ENCODE assay signal across 1 cellular context in genomic region chr20:25320035-25320800, GRCh38.
TF ChIP-seq lines count a peak whose summit lies in the region.

No MANE protein-coding gene starts in this region.

TF ChIP-seq in SK-N-SH, 30 proteins besides CTCF, POLR2A, EP300 and RAD21 (continued from another document):
- TF ChIP-seq FOXM1 (IDR thresholded peaks at IDR 0.05; ENCODE audit: low read depth) (no peak), YY1 (IDR thresholded peaks at IDR 0.05; ENCODE audit: low read depth) (no peak), SMC3 (IDR thresholded peaks at IDR 0.05; ENCODE audit: low read depth, low read length) (no peak), NRF1 (IDR thresholded peaks at IDR 0.05; ENCODE audit: low read depth, low read length) (no peak), POLR2AphosphoS5 (IDR thresholded peaks at IDR 0.05; ENCODE audit: low read depth, low read length) (no peak), SIN3A (IDR thresholded peaks at IDR 0.05; ENCODE audit: borderline replicate concordance, low read depth, low read length) (no peak), REST (IDR thresholded peaks at IDR 0.05; ENCODE audit: low read depth, low read length) (no peak), GATA2 (CRISPR knock-in tag; IDR thresholded peaks at IDR 0.05) (0 out of 2 replicates have a peak, but pooled peaks have one; percentile 9), ELF1 (IDR thresholded peaks at IDR 0.05) (no peak)
- TF ChIP-seq, protein P1, sequence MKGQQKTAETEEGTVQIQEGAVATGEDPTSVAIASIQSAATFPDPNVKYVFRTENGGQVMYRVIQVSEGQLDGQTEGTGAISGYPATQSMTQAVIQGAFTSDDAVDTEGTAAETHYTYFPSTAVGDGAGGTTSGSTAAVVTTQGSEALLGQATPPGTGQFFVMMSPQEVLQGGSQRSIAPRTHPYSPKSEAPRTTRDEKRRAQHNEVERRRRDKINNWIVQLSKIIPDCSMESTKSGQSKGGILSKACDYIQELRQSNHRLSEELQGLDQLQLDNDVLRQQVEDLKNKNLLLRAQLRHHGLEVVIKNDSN (IDR thresholded peaks at IDR 0.05; ENCODE audit: borderline replicate concordance, low read depth): no peak
- TF ChIP-seq, protein P2, sequence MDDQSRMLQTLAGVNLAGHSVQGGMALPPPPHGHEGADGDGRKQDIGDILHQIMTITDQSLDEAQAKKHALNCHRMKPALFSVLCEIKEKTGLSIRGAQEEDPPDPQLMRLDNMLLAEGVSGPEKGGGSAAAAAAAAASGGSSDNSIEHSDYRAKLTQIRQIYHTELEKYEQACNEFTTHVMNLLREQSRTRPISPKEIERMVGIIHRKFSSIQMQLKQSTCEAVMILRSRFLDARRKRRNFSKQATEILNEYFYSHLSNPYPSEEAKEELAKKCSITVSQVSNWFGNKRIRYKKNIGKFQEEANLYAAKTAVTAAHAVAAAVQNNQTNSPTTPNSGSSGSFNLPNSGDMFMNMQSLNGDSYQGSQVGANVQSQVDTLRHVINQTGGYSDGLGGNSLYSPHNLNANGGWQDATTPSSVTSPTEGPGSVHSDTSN (IDR thresholded peaks at IDR 0.05): no peak
